38 cellular contexts compared by ENCODE assay signal in genomic region chr1:205098242-205098641, GRCh38. TPM values are rescaled to one million over a fixed set of nuclear protein-coding genes. Genes with fewer than 3 reads are reported as not detected.
"Had no signal": no experiment of that assay in that cellular context is flagged by ENCODE, and none has a peak within 500 bp of the region (broad histone marks: within the 10 kb centered on the region; RNA-seq: fewer than 3 reads in every experiment).

No MANE protein-coding gene starts in this region.

- H3K9me3 ChIP-seq: adrenal gland, ascending aorta, body of pancreas, breast epithelium had no signal

- DNase-seq: activated effector memory CD4-positive, alpha-beta T cell treated with anti-CD3 and anti-CD28 coated beads, Interleukin-2, amount 50 U/mL, for 16 hours; activated effector memory CD4-positive, alpha-beta T cell treated with Interleukin-2 at 50 U/mL for 16 hours; activated gamma-delta T cell; activated gamma-delta T cell treated with Interleukin-2 at 50 U/mL for 16 hours; activated naive CD4-positive, alpha-beta T cell; activated naive CD4-positive, alpha-beta T cell treated with anti-CD3 and anti-CD28 coated beads for 36 hours; activated naive CD4-positive, alpha-beta T cell treated with anti-CD3 and anti-CD28 coated beads, Interleukin-2, amount 10 ng/mL, durations not matched to agents 7 days and 5 days; activated naive CD4-positive, alpha-beta T cell treated with anti-CD3 and anti-CD28 coated beads, Interleukin-2, amount 50 U/mL, for 16 hours; activated naive CD4-positive, alpha-beta T cell treated with Interleukin-2 at 50 U/mL for 16 hours; activated naive CD8-positive, alpha-beta T cell treated with anti-CD3 and anti-CD28 coated beads for 36 hours; activated naive CD8-positive, alpha-beta T cell treated with anti-CD3 and anti-CD28 coated beads, Interleukin-2, amount 10 ng/mL, durations not matched to agents 7 days and 5 days; activated naive CD8-positive, alpha-beta T cell treated with anti-CD3 and anti-CD28 coated beads, Interleukin-2, amount 50 U/mL, for 24 hours; activated T-cell treated with anti-CD3 and anti-CD28 coated beads, Interleukin-2, amount 50 U/mL, for 1 hour; activated T-cell treated with anti-CD3 and anti-CD28 coated beads, Interleukin-2, amount 50 U/mL, for 24 hours; activated T-cell treated with anti-CD3 and anti-CD28 coated beads, Interleukin-2, amount 50 U/mL, for 4 hours; activated T-cell treated with anti-CD3 and anti-CD28 coated beads, Interleukin-2, amount 50 U/mL, for 48 hours; activated T-cell treated with anti-CD3 and anti-CD28 coated beads, Interleukin-2, amount 50 U/mL, for 72 hours; adrenal gland; amniotic stem cell; amygdala; anterior cingulate cortex; aorta; body of pancreas; brain microvascular endothelial cell; caudate nucleus; central memory CD4-positive, alpha-beta T cell; cerebellar nuclear complex had no signal

- H3K27me3 Mint-ChIP-seq: activated naive CD4-positive, alpha-beta T cell treated with anti-CD3 and anti-CD28 coated beads, Interleukin-2, amount 10 ng/mL, durations not matched to agents 7 days and 5 days; activated naive CD4-positive, alpha-beta T cell treated with anti-CD3 and anti-CD28 coated beads, Interleukin-2, amount 50 U/mL, for 24 hours; activated naive CD8-positive, alpha-beta T cell; activated naive CD8-positive, alpha-beta T cell treated with anti-CD3 and anti-CD28 coated beads for 36 hours; activated naive CD8-positive, alpha-beta T cell treated with anti-CD3 and anti-CD28 coated beads, Interleukin-2, amount 10 ng/mL, durations not matched to agents 7 days and 5 days; activated naive CD8-positive, alpha-beta T cell treated with anti-CD3 and anti-CD28 coated beads, Interleukin-2, amount 50 U/mL, for 24 hours; activated T-cell treated with anti-CD3 and anti-CD28 coated beads, Interleukin-2, amount 50 U/mL, for 24 hours; activated T-helper 17 cell treated with anti-CD3 and anti-CD28 coated beads, Interleukin-2, amount 50 U/mL, for 72 hours; brain; central memory CD8-positive, alpha-beta T cell had no signal

- ATAC-seq: activated naive CD4-positive, alpha-beta T cell treated with anti-CD3 and anti-CD28 coated beads, Interleukin-2, amount 50 U/mL, for 72 hours; activated naive CD8-positive, alpha-beta T cell treated with anti-CD3 and anti-CD28 coated beads, Interleukin-2, amount 50 U/mL, for 24 hours; activated T-cell treated with anti-CD3 and anti-CD28 coated beads, Interleukin-2, amount 50 U/mL, for 4 hours; activated T-cell treated with anti-CD3 and anti-CD28 coated beads, Interleukin-2, amount 50 U/mL, for 72 hours; activated T-helper 17 cell treated with anti-CD3 and anti-CD28 coated beads, Interleukin-2, amount 50 U/mL, for 72 hours; body of pancreas had no signal

- H3K36me3 Mint-ChIP-seq: activated naive CD4-positive, alpha-beta T cell treated with anti-CD3 and anti-CD28 coated beads, Interleukin-2, amount 50 U/mL, for 72 hours had no signal

- H3K4me1 Mint-ChIP-seq: activated naive CD4-positive, alpha-beta T cell treated with anti-CD3 and anti-CD28 coated beads, Interleukin-2, amount 10 ng/mL, durations not matched to agents 7 days and 5 days; activated naive CD4-positive, alpha-beta T cell treated with anti-CD3 and anti-CD28 coated beads, Interleukin-2, amount 50 U/mL, for 24 hours; activated naive CD8-positive, alpha-beta T cell treated with anti-CD3 and anti-CD28 coated beads, Interleukin-2, amount 10 ng/mL, durations not matched to agents 7 days and 5 days; activated naive CD8-positive, alpha-beta T cell treated with anti-CD3 and anti-CD28 coated beads, Interleukin-2, amount 50 U/mL, for 24 hours; activated T-helper 17 cell treated with anti-CD3 and anti-CD28 coated beads, Interleukin-2, amount 50 U/mL, for 72 hours; brain; central memory CD8-positive, alpha-beta T cell had no signal

- H3K27me3 ChIP-seq: adrenal gland, ascending aorta, body of pancreas, brain microvascular endothelial cell, breast epithelium, cardiac muscle cell had no signal

- H3K4me3 Mint-ChIP-seq: activated naive CD4-positive, alpha-beta T cell treated with anti-CD3 and anti-CD28 coated beads for 36 hours; activated naive CD4-positive, alpha-beta T cell treated with anti-CD3 and anti-CD28 coated beads, Interleukin-2, amount 10 ng/mL, durations not matched to agents 7 days and 5 days; activated naive CD4-positive, alpha-beta T cell treated with anti-CD3 and anti-CD28 coated beads, Interleukin-2, amount 50 U/mL, for 24 hours; activated naive CD8-positive, alpha-beta T cell; activated naive CD8-positive, alpha-beta T cell treated with anti-CD3 and anti-CD28 coated beads for 36 hours; activated naive CD8-positive, alpha-beta T cell treated with anti-CD3 and anti-CD28 coated beads, Interleukin-2, amount 10 ng/mL, durations not matched to agents 7 days and 5 days; activated naive CD8-positive, alpha-beta T cell treated with anti-CD3 and anti-CD28 coated beads, Interleukin-2, amount 50 U/mL, for 24 hours; activated T-cell treated with anti-CD3 and anti-CD28 coated beads, Interleukin-2, amount 50 U/mL, for 24 hours; activated T-cell treated with anti-CD3 and anti-CD28 coated beads, Interleukin-2, amount 50 U/mL, for 4 hours; activated T-cell treated with anti-CD3 and anti-CD28 coated beads, Interleukin-2, amount 50 U/mL, for 72 hours; activated T-helper 1 cell treated with anti-CD3 and anti-CD28 coated beads, Interleukin-12 subunit alpha, Interleukin-12 subunit beta, Interleukin-2, Interleukin-4 antibody, amounts not matched to agents 30 ng/mL and 10 ng/mL and 1 ng/mL, durations not matched to agents 14 hours and 24 hours and 36 hours; activated T-helper 17 cell treated with anti-CD3 and anti-CD28 coated beads, Interleukin-2, amount 50 U/mL, for 72 hours; brain; central memory CD8-positive, alpha-beta T cell had no signal

- H3K27ac Mint-ChIP-seq: activated naive CD4-positive, alpha-beta T cell treated with anti-CD3 and anti-CD28 coated beads for 36 hours; activated naive CD4-positive, alpha-beta T cell treated with anti-CD3 and anti-CD28 coated beads, Interleukin-2, amount 10 ng/mL, durations not matched to agents 7 days and 5 days; activated naive CD4-positive, alpha-beta T cell treated with anti-CD3 and anti-CD28 coated beads, Interleukin-2, amount 50 U/mL, for 24 hours; activated naive CD4-positive, alpha-beta T cell treated with anti-CD3 and anti-CD28 coated beads, Interleukin-2, amount 50 U/mL, for 72 hours; activated naive CD8-positive, alpha-beta T cell; activated naive CD8-positive, alpha-beta T cell treated with anti-CD3 and anti-CD28 coated beads for 36 hours; activated naive CD8-positive, alpha-beta T cell treated with anti-CD3 and anti-CD28 coated beads, Interleukin-2, amount 10 ng/mL, durations not matched to agents 7 days and 5 days; activated naive CD8-positive, alpha-beta T cell treated with anti-CD3 and anti-CD28 coated beads, Interleukin-2, amount 50 U/mL, for 24 hours; activated T-cell treated with anti-CD3 and anti-CD28 coated beads, Interleukin-2, amount 50 U/mL, for 24 hours; activated T-helper 1 cell treated with anti-CD3 and anti-CD28 coated beads, Interleukin-12 subunit alpha, Interleukin-12 subunit beta, Interleukin-2, Interleukin-4 antibody, amounts not matched to agents 30 ng/mL and 10 ng/mL and 1 ng/mL, durations not matched to agents 14 hours and 24 hours and 36 hours; activated T-helper 17 cell treated with anti-CD3 and anti-CD28 coated beads, Interleukin-2, amount 50 U/mL, for 72 hours; activated T-helper 2 cell treated with anti-CD3 and anti-CD28 coated beads, Interferon-gamma antibody, Interleukin-2, Interleukin-4, amounts not matched to agents 10 μg/mL and 5 μg/mL and 100 μg/mL, durations not matched to agents 14 hours and 24 hours and 36 hours; brain had no signal

- H3K4me3 ChIP-seq: adrenal gland, ascending aorta, body of pancreas, breast epithelium, cardiac muscle cell had no signal

- H3K27ac ChIP-seq: adrenal gland, ascending aorta, body of pancreas, brain microvascular endothelial cell, breast epithelium, cardiac muscle cell had no signal

- H3K4me1 ChIP-seq: ascending aorta, body of pancreas, breast epithelium had no signal

RNA-seq across cellular contexts. Expression of gene TMEM81, which starts 14.0 kb away (rescaled TPM):
- total RNA-seq: ascending aorta had no signal

RNA-seq across cellular contexts. Expression of gene CNTN2, which starts 55.2 kb away (rescaled TPM):
- total RNA-seq: activated naive CD4-positive, alpha-beta T cell treated with anti-CD3 and anti-CD28 coated beads for 36 hours; activated naive CD4-positive, alpha-beta T cell treated with anti-CD3 and anti-CD28 coated beads, Interleukin-2, amount 50 U/mL, for 72 hours; activated naive CD8-positive, alpha-beta T cell treated with anti-CD3 and anti-CD28 coated beads for 36 hours; activated naive CD8-positive, alpha-beta T cell treated with anti-CD3 and anti-CD28 coated beads, Interleukin-2, amount 10 ng/mL, durations not matched to agents 7 days and 5 days; activated T-cell treated with anti-CD3 and anti-CD28 coated beads, Interleukin-2, amount 50 U/mL, for 4 hours; activated T-cell treated with anti-CD3 and anti-CD28 coated beads, Interleukin-2, amount 50 U/mL, for 72 hours; activated T-helper 1 cell treated with anti-CD3 and anti-CD28 coated beads, Interleukin-12 subunit alpha, Interleukin-12 subunit beta, Interleukin-2, Interleukin-4 antibody, amounts not matched to agents 30 ng/mL and 10 ng/mL and 1 ng/mL, durations not matched to agents 14 hours and 24 hours and 36 hours; activated T-helper 17 cell treated with anti-CD3 and anti-CD28 coated beads, Interleukin-2, amount 50 U/mL, for 72 hours; activated T-helper 2 cell treated with anti-CD3 and anti-CD28 coated beads, Interferon-gamma antibody, Interleukin-2, Interleukin-4, amounts not matched to agents 10 μg/mL and 5 μg/mL and 100 μg/mL, durations not matched to agents 14 hours and 24 hours and 36 hours; body of pancreas; breast epithelium; cardiac muscle cell had no signal
- polyA plus RNA-seq: aorta, cardiac muscle cell had no signal
